Comparison of ENCODE assay signal across 22 cellular contexts in the genomic region with DNA sequence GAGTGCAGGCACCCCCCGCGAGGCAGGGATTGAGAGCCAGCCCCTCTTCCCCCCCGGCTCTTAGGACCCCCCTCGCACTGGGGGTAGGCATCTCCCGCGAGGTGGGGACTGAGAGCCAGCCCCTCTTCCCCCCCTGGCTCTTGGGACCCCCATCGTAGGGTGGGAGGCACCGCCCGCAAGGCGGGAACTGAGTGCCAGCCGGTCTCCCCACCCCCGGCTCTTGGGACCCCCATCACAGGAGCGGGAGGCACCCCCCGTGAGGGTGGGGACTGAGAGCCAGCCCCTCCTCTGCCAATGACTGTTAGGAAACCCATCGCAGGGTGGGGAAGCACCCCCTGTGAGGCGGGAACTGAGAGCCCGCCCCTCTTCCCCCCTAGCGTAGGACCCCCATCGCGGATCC.
DNase-seq lines count a peak whose midpoint lies in the region; ATAC-seq and TF ChIP-seq lines count a peak whose summit lies in the region.
"Had no signal": no experiment of that assay in that cellular context is flagged by ENCODE, and none has a peak within 500 bp of the region (broad histone marks: within the 10 kb centered on the region; RNA-seq: fewer than 3 reads in every experiment).

No MANE protein-coding gene starts in this region.

- H3K18ac ChIP-seq in trophoblast cell (ENCODE audit: low read length), result no peak overlapping the region

- no peak overlapping the region for H3K4me3 Mint-ChIP-seq in chondrocyte (ENCODE audit: unreplicated experiment)
- H3K4me3 Mint-ChIP-seq: CD14-positive monocyte; CD4-positive, alpha-beta T cell; CD8-positive, alpha-beta memory T cell; H9 had no signal

- H3K9me3 ChIP-seq in right cardiac atrium (ENCODE audit: control insufficient read depth, low read length) (no peaks in the 10 kb centered on the region), heart left ventricle (peaks cover 0 to 14% (median 3%) of the 10 kb centered on the region in 12 donors), trophoblast cell (ENCODE audit: insufficient read depth, low read depth, low read length) (peaks cover 5% of the 10 kb centered on the region)
- H3K9me3 ChIP-seq: A549, BE2C had no signal

- no peaks in the 10 kb centered on the region for H3K4me1 Mint-ChIP-seq in chondrocyte (ENCODE audit: low read depth)
- H3K4me1 Mint-ChIP-seq: CD14-positive monocyte; CD8-positive, alpha-beta memory T cell; H9 had no signal

- DNase-seq in right cardiac atrium (peak in 2 of 3 donors; percentile 33 to 42), heart left ventricle (no peak), chondrocyte (ENCODE audit: low spot score) (peak; percentile 80), trophoblast cell (no peak), DMS79 treated with DMSO at 0.1 percent for 48 hours (lab: John Stamatoyannopoulos, UW) (no peak)
- DNase-seq: 8988T; ACHN; AML-193; BE2C; CD4-positive, alpha-beta T cell; CD8-positive, alpha-beta memory T cell; DMS 273 treated with DMSO at 0.1 percent for 48 hours; DMS79; GF-D8; GM23248; H9 had no signal

- no peak overlapping the region for H4K91ac ChIP-seq in trophoblast cell (ENCODE audit: low read depth, low read length)

- H2AFZ ChIP-seq in trophoblast cell (ENCODE audit: insufficient read depth, low read length, poor library complexity), result no peak overlapping the region
- H2AFZ ChIP-seq: GM23248 had no signal

- H3K23ac ChIP-seq in trophoblast cell (ENCODE audit: low read length), result no peak overlapping the region

- no peaks in the 10 kb centered on the region for H3K79me2 ChIP-seq in trophoblast cell (ENCODE audit: control insufficient read depth, insufficient read depth, low read length, poor library complexity)

- H3K36me3 ChIP-seq in heart left ventricle (no peaks in the 10 kb centered on the region), trophoblast cell (ENCODE audit: control insufficient read depth in 1 of 2, insufficient read depth in 2 of 2, low read length in 2 of 2) (no peaks in the 10 kb centered on the region)
- H3K36me3 ChIP-seq: BE2C; BLaER1 treated with 17β-estradiol and CSF1 and Interleukin-3, amounts not matched to agents 10 nM and 100 nM had no signal

- no peak for TF ChIP-seq POLR2A in heart left ventricle (IDR thresholded peaks at IDR 0.05)

- H3K36me3 Mint-ChIP-seq in chondrocyte (ENCODE audit: low read depth), result peaks cover 6% of the 10 kb centered on the region
- H3K36me3 Mint-ChIP-seq: CD14-positive monocyte; CD8-positive, alpha-beta memory T cell had no signal

- H3K27ac Mint-ChIP-seq in chondrocyte (ENCODE audit: unreplicated experiment), result no peak overlapping the region
- H3K27ac Mint-ChIP-seq: CD14-positive monocyte; CD4-positive, alpha-beta T cell; CD8-positive, alpha-beta memory T cell; H9 had no signal

- H3K27me3 ChIP-seq in right cardiac atrium (ENCODE audit: control insufficient read depth, insufficient read depth) (no peaks in the 10 kb centered on the region), heart left ventricle (no peaks in the 10 kb centered on the region), trophoblast cell (ENCODE audit: insufficient read depth, low read length) (no peaks in the 10 kb centered on the region)
- H3K27me3 ChIP-seq: BE2C; BLaER1 treated with 17β-estradiol and CSF1 and Interleukin-3, amounts not matched to agents 10 nM and 100 nM had no signal

- no peak overlapping the region for H2BK12ac ChIP-seq in trophoblast cell (ENCODE audit: low read length)

- TF ChIP-seq CTCF in heart left ventricle (IDR thresholded peaks at IDR 0.05), result no peak
- TF ChIP-seq CTCF in chondrocyte (IDR thresholded peaks at IDR 0.05), result no peak

- H2AK5ac ChIP-seq in trophoblast cell (ENCODE audit: low read length), result no peak overlapping the region

- 98% methylated on average over 20 of the region's 20 CpGs for WGBS in right cardiac atrium
- WGBS in heart left ventricle, 4 donors, result 94 to 97% (median 95%) methylated on average over 15 to 20 of the region's 20 CpGs
- WGBS in trophoblast cell (ENCODE audit: extremely low coverage, insufficient coverage, insufficient read length), result no CpG with 5 or more reads among the region's 20 CpGs

- no peak for ATAC-seq in right cardiac atrium
- no peak for ATAC-seq in heart left ventricle
- ATAC-seq in GM21619 (IDR thresholded peaks at IDR 0.05; ENCODE audit: unreplicated experiment), result no peak
- ATAC-seq in GM21825 (IDR thresholded peaks at IDR 0.05; ENCODE audit: unreplicated experiment), result no peak
- ATAC-seq: A549, HCT116 had no signal

- peaks cover 19% of the 10 kb centered on the region for H3K9me3 Mint-ChIP-seq in chondrocyte (ENCODE audit: low read depth)

- H3K4me3 ChIP-seq in right cardiac atrium (ENCODE audit: low read length) (no peak overlapping the region), heart left ventricle (no peak overlapping the region), trophoblast cell (ENCODE audit: low read depth, low read length) (no peak overlapping the region)
- H3K4me3 ChIP-seq: A549; BLaER1 treated with 17β-estradiol and CSF1 and Interleukin-3, amounts not matched to agents 10 nM and 100 nM; GM23248 had no signal

- no peaks in the 10 kb centered on the region for H3K27me3 Mint-ChIP-seq in chondrocyte (ENCODE audit: low read depth)
- H3K27me3 Mint-ChIP-seq: CD4-positive, alpha-beta T cell had no signal

- H4K12ac ChIP-seq in trophoblast cell (ENCODE audit: low read depth, low read length), result peak overlapping the region; percentile 30

- H3K4ac ChIP-seq in trophoblast cell (ENCODE audit: low read depth, low read length), result no peak overlapping the region

- H4K8ac ChIP-seq in trophoblast cell (ENCODE audit: low read depth, low read length), result no peak overlapping the region

- H3K9ac ChIP-seq in trophoblast cell (ENCODE audit: low read length), result no peak overlapping the region
- H3K9ac ChIP-seq: BLaER1 treated with 17β-estradiol and CSF1 and Interleukin-3, amounts not matched to agents 10 nM and 100 nM; GM23248 had no signal

- no peak overlapping the region for H3K14ac ChIP-seq in trophoblast cell (ENCODE audit: low read length)

- H3K4me1 ChIP-seq in right cardiac atrium (ENCODE audit: control insufficient read depth, insufficient read depth, low read length), result no peaks in the 10 kb centered on the region
- no peaks in the 10 kb centered on the region for H3K4me1 ChIP-seq in heart left ventricle
- no peaks in the 10 kb centered on the region for H3K4me1 ChIP-seq in trophoblast cell (ENCODE audit: control insufficient read depth in 1 of 2, insufficient read depth in 2 of 2, low read length in 2 of 2)
- H3K4me1 ChIP-seq: A549; BE2C; BLaER1 treated with 17β-estradiol and CSF1 and Interleukin-3, amounts not matched to agents 10 nM and 100 nM had no signal

- no peak overlapping the region for H3K4me2 ChIP-seq in trophoblast cell (ENCODE audit: low read length)
- H3K4me2 ChIP-seq: A549; BLaER1 treated with 17β-estradiol and CSF1 and Interleukin-3, amounts not matched to agents 10 nM and 100 nM had no signal

- H2BK5ac ChIP-seq in trophoblast cell (ENCODE audit: low read depth, low read length, poor library complexity), result no peak overlapping the region

- no peaks in the 10 kb centered on the region for H3K79me1 ChIP-seq in trophoblast cell (ENCODE audit: low read length)

- intact Hi-C loops in right cardiac atrium (cut with DNase I) (no loop called here), heart left ventricle (cut with DNase I) (no loop called here)

- no peak overlapping the region for H2BK120ac ChIP-seq in trophoblast cell (ENCODE audit: insufficient read depth, low read length, poor library complexity)

- H3K27ac ChIP-seq in right cardiac atrium (ENCODE audit: low read length) (no peak overlapping the region), heart left ventricle (no peak overlapping the region), trophoblast cell (ENCODE audit: low read depth, low read length) (no peak overlapping the region)
- H3K27ac ChIP-seq: A549; BLaER1 treated with 17β-estradiol and CSF1 and Interleukin-3, amounts not matched to agents 10 nM and 100 nM; GM23248 had no signal

Comparison
In these comparisons a context has a peak if more than half of its experiments do, and no peak if none do; other contexts are left out.
1. DNase-seq: peak in right cardiac atrium (2 of 3) and chondrocyte (single experiment); none in heart left ventricle (0 of 5), trophoblast cell (0 of 2) and DMS79 treated with DMSO at 0.1 percent for 48 hours (single experiment).